ENCODE assay signal across 2 cellular contexts in the genomic region with DNA sequence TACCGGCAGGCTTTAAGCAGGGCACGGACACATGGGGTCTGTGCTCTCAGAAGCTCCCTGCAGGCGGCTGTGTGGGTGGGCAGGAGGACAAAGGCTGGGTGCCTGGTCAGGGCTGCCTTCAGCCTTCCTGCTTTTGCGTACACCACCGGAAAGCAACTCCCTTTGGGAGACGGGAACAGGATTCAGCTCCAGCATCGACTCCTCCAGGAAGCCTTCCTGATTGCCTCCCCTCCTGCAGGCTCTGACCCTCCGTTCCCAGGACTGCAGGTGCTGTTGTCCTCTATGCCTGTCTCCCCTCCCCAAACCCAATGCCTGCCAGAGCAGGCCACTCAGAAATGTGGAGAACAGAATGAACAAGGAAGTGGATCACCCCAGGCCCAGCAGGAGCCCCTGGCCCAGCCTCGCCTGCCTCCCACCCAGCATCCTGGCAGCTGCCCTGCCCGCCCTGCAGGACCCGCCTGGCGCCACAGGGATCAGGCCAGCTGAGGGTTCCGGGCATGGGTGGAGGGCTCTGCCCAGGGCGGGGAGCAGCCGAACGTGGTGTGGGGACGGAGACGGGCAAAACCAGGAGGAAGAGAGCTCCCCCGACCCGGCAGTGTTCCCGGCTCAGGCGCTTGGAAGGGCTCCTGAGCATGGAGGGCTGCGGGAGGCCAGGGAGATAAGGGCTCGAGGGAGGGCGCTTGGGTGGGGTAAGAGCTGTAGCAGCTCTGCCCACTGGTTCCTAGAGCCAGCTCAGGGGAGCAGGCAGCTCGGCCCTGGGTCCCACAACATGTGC.
TF ChIP-seq lines count a peak whose summit lies in the region.

No MANE protein-coding gene starts in this region.

TF ChIP-seq in HEK293, 187 proteins besides CTCF, POLR2A, EP300 and RAD21 (continued from another document and continues in another):
- TF ChIP-seq ZNF426 (tag by site-specific recombination; IDR thresholded peaks at IDR 0.05) (no peak), ZNF174 (tag by site-specific recombination; IDR thresholded peaks at IDR 0.05) (no peak), HOXA7 (CRISPR knock-in tag; IDR thresholded peaks at IDR 0.05; ENCODE audit: borderline replicate concordance) (no peak), SETDB1 (IDR thresholded peaks at IDR 0.05; ENCODE audit: insufficient read length, low read length) (no peak), MZF1 (tag by site-specific recombination; IDR thresholded peaks at IDR 0.05; ENCODE audit: borderline replicate concordance) (no peak), ZNF776 (tag by site-specific recombination; IDR thresholded peaks at IDR 0.05; ENCODE audit: borderline replicate concordance) (no peak), ZNF302 (tag by site-specific recombination; IDR thresholded peaks at IDR 0.05; ENCODE audit: low read depth) (no peak), MYNN (tag by site-specific recombination; IDR thresholded peaks at IDR 0.05; ENCODE audit: borderline replicate concordance) (no peak), ZNF843 (tag by site-specific recombination; IDR thresholded peaks at IDR 0.05) (no peak), GLIS1 (tag by site-specific recombination; IDR thresholded peaks at IDR 0.05) (0 out of 2 replicates have a peak, but pooled peaks have one; percentile 15)
- TF ChIP-seq, protein P1, sequence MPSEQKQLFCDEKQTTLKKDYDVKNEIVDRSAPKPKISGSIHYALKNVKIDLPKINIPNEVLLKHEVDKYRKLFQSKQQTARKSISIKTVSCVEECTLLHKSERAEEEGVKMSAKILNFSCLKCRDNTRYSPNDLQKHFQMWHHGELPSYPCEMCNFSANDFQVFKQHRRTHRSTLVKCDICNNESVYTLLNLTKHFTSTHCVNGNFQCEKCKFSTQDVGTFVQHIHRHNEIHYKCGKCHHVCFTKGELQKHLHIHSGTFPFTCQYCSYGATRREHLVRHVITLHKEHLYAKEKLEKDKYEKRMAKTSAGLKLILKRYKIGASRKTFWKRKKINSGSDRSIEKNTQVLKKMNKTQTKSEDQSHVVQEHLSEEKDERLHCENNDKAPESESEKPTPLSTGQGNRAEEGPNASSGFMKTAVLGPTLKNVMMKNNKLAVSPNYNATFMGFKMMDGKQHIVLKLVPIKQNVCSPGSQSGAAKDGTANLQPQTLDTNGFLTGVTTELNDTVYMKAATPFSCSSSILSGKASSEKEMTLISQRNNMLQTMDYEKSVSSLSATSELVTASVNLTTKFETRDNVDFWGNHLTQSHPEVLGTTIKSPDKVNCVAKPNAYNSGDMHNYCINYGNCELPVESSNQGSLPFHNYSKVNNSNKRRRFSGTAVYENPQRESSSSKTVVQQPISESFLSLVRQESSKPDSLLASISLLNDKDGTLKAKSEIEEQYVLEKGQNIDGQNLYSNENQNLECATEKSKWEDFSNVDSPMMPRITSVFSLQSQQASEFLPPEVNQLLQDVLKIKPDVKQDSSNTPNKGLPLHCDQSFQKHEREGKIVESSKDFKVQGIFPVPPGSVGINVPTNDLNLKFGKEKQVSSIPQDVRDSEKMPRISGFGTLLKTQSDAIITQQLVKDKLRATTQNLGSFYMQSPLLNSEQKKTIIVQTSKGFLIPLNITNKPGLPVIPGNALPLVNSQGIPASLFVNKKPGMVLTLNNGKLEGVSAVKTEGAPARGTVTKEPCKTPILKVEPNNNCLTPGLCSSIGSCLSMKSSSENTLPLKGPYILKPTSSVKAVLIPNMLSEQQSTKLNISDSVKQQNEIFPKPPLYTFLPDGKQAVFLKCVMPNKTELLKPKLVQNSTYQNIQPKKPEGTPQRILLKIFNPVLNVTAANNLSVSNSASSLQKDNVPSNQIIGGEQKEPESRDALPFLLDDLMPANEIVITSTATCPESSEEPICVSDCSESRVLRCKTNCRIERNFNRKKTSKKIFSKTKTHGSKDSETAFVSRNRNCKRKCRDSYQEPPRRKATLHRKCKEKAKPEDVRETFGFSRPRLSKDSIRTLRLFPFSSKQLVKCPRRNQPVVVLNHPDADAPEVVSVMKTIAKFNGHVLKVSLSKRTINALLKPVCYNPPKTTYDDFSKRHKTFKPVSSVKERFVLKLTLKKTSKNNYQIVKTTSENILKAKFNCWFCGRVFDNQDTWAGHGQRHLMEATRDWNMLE (tag by site-specific recombination; conservative IDR thresholded peaks at IDR 0.05; ENCODE audit: low read depth): no peak
- TF ChIP-seq, protein P2, sequence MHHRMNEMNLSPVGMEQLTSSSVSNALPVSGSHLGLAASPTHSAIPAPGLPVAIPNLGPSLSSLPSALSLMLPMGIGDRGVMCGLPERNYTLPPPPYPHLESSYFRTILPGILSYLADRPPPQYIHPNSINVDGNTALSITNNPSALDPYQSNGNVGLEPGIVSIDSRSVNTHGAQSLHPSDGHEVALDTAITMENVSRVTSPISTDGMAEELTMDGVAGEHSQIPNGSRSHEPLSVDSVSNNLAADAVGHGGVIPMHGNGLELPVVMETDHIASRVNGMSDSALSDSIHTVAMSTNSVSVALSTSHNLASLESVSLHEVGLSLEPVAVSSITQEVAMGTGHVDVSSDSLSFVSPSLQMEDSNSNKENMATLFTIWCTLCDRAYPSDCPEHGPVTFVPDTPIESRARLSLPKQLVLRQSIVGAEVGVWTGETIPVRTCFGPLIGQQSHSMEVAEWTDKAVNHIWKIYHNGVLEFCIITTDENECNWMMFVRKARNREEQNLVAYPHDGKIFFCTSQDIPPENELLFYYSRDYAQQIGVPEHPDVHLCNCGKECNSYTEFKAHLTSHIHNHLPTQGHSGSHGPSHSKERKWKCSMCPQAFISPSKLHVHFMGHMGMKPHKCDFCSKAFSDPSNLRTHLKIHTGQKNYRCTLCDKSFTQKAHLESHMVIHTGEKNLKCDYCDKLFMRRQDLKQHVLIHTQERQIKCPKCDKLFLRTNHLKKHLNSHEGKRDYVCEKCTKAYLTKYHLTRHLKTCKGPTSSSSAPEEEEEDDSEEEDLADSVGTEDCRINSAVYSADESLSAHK (tag by site-specific recombination; IDR thresholded peaks at IDR 0.05): no peak
- TF ChIP-seq, protein P3, sequence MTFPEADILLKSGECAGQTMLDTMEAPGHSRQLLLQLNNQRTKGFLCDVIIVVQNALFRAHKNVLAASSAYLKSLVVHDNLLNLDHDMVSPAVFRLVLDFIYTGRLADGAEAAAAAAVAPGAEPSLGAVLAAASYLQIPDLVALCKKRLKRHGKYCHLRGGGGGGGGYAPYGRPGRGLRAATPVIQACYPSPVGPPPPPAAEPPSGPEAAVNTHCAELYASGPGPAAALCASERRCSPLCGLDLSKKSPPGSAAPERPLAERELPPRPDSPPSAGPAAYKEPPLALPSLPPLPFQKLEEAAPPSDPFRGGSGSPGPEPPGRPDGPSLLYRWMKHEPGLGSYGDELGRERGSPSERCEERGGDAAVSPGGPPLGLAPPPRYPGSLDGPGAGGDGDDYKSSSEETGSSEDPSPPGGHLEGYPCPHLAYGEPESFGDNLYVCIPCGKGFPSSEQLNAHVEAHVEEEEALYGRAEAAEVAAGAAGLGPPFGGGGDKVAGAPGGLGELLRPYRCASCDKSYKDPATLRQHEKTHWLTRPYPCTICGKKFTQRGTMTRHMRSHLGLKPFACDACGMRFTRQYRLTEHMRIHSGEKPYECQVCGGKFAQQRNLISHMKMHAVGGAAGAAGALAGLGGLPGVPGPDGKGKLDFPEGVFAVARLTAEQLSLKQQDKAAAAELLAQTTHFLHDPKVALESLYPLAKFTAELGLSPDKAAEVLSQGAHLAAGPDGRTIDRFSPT (tag by site-specific recombination; IDR thresholded peaks at IDR 0.05): no peak
- TF ChIP-seq, protein P4, sequence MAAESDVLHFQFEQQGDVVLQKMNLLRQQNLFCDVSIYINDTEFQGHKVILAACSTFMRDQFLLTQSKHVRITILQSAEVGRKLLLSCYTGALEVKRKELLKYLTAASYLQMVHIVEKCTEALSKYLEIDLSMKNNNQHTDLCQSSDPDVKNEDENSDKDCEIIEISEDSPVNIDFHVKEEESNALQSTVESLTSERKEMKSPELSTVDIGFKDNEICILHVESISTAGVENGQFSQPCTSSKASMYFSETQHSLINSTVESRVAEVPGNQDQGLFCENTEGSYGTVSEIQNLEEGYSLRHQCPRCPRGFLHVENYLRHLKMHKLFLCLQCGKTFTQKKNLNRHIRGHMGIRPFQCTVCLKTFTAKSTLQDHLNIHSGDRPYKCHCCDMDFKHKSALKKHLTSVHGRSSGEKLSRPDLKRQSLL (tag by site-specific recombination; IDR thresholded peaks at IDR 0.05): peak; percentile 46; the same call in 1 of the 2 replicates

TF ChIP-seq in H1, 55 proteins besides CTCF, POLR2A, EP300 and RAD21 (continued from another document):
- TF ChIP-seq SP2 (IDR thresholded peaks at IDR 0.05; ENCODE audit: low read length): no peak
- TF ChIP-seq TAF7 (optimal IDR thresholded peaks at IDR 0.05; ENCODE audit: borderline replicate concordance, low read depth, low read length): no peak
- TF ChIP-seq ASH2L (IDR thresholded peaks at IDR 0.05; ENCODE audit: low read length): no peak
- no peak for TF ChIP-seq RXRA (IDR thresholded peaks at IDR 0.05; ENCODE audit: insufficient read depth, low read depth, low read length)
- no peak for TF ChIP-seq POLR2AphosphoS5 (IDR thresholded peaks at IDR 0.05; ENCODE audit: low read depth, low read length)
- no peak for TF ChIP-seq MAFK (IDR thresholded peaks at IDR 0.05; ENCODE audit: low read depth, low read length)
- TF ChIP-seq CEBPB (IDR thresholded peaks at IDR 0.05; ENCODE audit: low read depth, low read length): no peak
- TF ChIP-seq BCL11A (IDR thresholded peaks at IDR 0.05; ENCODE audit: low read depth in 2 of 2, low read length in 2 of 2): no peak
- TF ChIP-seq SIX5 (IDR thresholded peaks at IDR 0.05; ENCODE audit: low read depth, low read length): no peak
- TF ChIP-seq HDAC2 (IDR thresholded peaks at IDR 0.05; ENCODE audit: borderline replicate concordance in 1 of 2, low read depth in 2 of 2, low read length in 2 of 2): no peak
- TF ChIP-seq BACH1 (IDR thresholded peaks at IDR 0.05; ENCODE audit: low read length): no peak
- no peak for TF ChIP-seq EGR1 (IDR thresholded peaks at IDR 0.05; ENCODE audit: borderline replicate concordance, low read depth, low read length)
- TF ChIP-seq TAF1 (IDR thresholded peaks at IDR 0.05; ENCODE audit: low read depth, low read length): no peak
TF ChIP-seq in H1: peak in this region for 0.
